Comparison of ENCODE assay signal across 8 cellular contexts in genomic region chr11:95092549-95093324, GRCh38. TPM values are rescaled to one million over a fixed set of nuclear protein-coding genes. Genes with fewer than 3 reads are reported as not detected.
DNase-seq lines count a peak whose midpoint lies in the region; ATAC-seq, FAIRE-seq and TF ChIP-seq lines count a peak whose summit lies in the region.

No MANE protein-coding gene starts in this region.

- H3K9me3 ChIP-seq in neural progenitor cell (ENCODE audit: low read depth), result no peaks in the 10 kb centered on the region

- H3K4me3 Mint-ChIP-seq in neural progenitor cell, result no peak overlapping the region

- no peaks in the 10 kb centered on the region for H3K36me3 ChIP-seq in neural progenitor cell

- H3K79me2 ChIP-seq in neural progenitor cell (ENCODE audit: low read depth), result no peaks in the 10 kb centered on the region

- no peak overlapping the region for H3K9ac ChIP-seq in neural progenitor cell

- H3K27me3 Mint-ChIP-seq in neural progenitor cell (ENCODE audit: insufficient read depth, low read depth), result peaks cover 6% of the 10 kb centered on the region

- H4K20me1 ChIP-seq in neural progenitor cell (ENCODE audit: low read depth), result no peaks in the 10 kb centered on the region

- H3K4me3 ChIP-seq in neural progenitor cell, result no peak overlapping the region

- peaks cover 43% of the 10 kb centered on the region for H3K27me3 ChIP-seq in neural progenitor cell

- peaks cover 33% of the 10 kb centered on the region for H3K4me1 Mint-ChIP-seq in neural progenitor cell

- ATAC-seq in sciatic nerve, result no peak
- ATAC-seq in HG03097 (IDR thresholded peaks at IDR 0.05; ENCODE audit: low FRiP score, unreplicated experiment), result no peak

- in situ Hi-C loops in SK-MEL-5 (cut with HindIII; ENCODE audit: low pct_unique_long_range_greater_than_20kb, low sequenced_read_pairs), result no loop called here

- TF ChIP-seq CTCF in neural progenitor cell (IDR thresholded peaks at IDR 0.05), result peak; percentile 53

- intact Hi-C loops in sciatic nerve (cut with DNase I), result no loop called here

- H3K9me3 Mint-ChIP-seq in neural progenitor cell, result no peaks in the 10 kb centered on the region

- DNase-seq in 8988T, result peak; percentile 46
- DNase-seq in GM12891 (ENCODE audit: insufficient read length, low spot score), result no peak
- DNase-seq in SK-MEL-5 (ENCODE audit: low read depth, low spot score), result peak; percentile 32
- DNase-seq in dedifferentiated amniotic fluid mesenchymal stem cell (ENCODE audit: extremely low spot score), result peak; percentile 39
- DNase-seq in neural progenitor cell (ENCODE audit: low spot score), result peak; percentile 29
- DNase-seq in sciatic nerve (ENCODE audit: low spot score), result no peak
- DNase-seq in NCI-H774 (lab: John Stamatoyannopoulos, UW), result no peak

- no peaks in the 10 kb centered on the region for H3K36me3 Mint-ChIP-seq in neural progenitor cell

- H3K4me2 ChIP-seq in neural progenitor cell, result no peak overlapping the region

- H3K27ac Mint-ChIP-seq in neural progenitor cell, result no peak overlapping the region

- peaks cover 21% of the 10 kb centered on the region for H3F3A ChIP-seq in neural progenitor cell (ENCODE audit: low read depth)

- no peak overlapping the region for H2AFZ ChIP-seq in neural progenitor cell (replicated peaks)

- peak; percentile 74 for FAIRE-seq in GM12891 (lab: Jason Lieb, UNC)

- H3K27ac ChIP-seq in neural progenitor cell, result no peak overlapping the region

- H3K4me1 ChIP-seq in neural progenitor cell, result peaks cover 10% of the 10 kb centered on the region

- TF ChIP-seq POLR2A in GM12891 (IDR thresholded peaks at IDR 0.05; ENCODE audit: low read depth, low read length), result no peak

TF ChIP-seq in GM12891, 5 proteins besides CTCF, POLR2A, EP300 and RAD21:
- TF ChIP-seq POLR2AphosphoS5 (IDR thresholded peaks at IDR 0.05; ENCODE audit: low read depth, low read length), result no peak

RNA-seq across cellular contexts. Expression of gene ENDOD1, which starts 3.1 kb away (rescaled TPM):
- polyA plus RNA-seq in GM12891 (2012; ENCODE audit: low read depth, missing spikeins), result 6.6 TPM
- total RNA-seq in SK-MEL-5 (2014; rRNA removed; shearing (Covaris generic)), result 44.8 and 46.8 TPM in 2 replicates
- polyA plus RNA-seq in SK-MEL-5 (2015; cell fraction: cytosol; rRNA removed), result 28.5 and 38.4 TPM in 2 replicates
- polyA plus RNA-seq in SK-MEL-5 (2015; cell fraction: nucleus; rRNA removed), result 8.6 and 12.1 TPM in 2 replicates
- 1.9 and 2.0 TPM in 2 replicates for total RNA-seq in neural progenitor cell (ENCODE audit: low replicate concordance)
- total RNA-seq in sciatic nerve, result 104 TPM

RNA-seq across cellular contexts. Expression of gene SRSF8, which starts 26.0 kb away (rescaled TPM):
- polyA plus RNA-seq in GM12891 (2012; ENCODE audit: low read depth, missing spikeins), result 21.7 TPM
- total RNA-seq in SK-MEL-5 (2014; rRNA removed; shearing (Covaris generic)), result 25.4 and 27.4 TPM in 2 replicates
- polyA plus RNA-seq in SK-MEL-5 (2015; cell fraction: cytosol; rRNA removed), result 44.6 and 44.7 TPM in 2 replicates
- 33.3 and 37.0 TPM in 2 replicates for polyA plus RNA-seq in SK-MEL-5 (2015; cell fraction: nucleus; rRNA removed)
- 17.6 and 17.8 TPM in 2 replicates for total RNA-seq in neural progenitor cell (ENCODE audit: low replicate concordance)
- 65.0 TPM for total RNA-seq in sciatic nerve

RNA-seq across cellular contexts. Expression of gene KDM4F, which starts 43.5 kb away (rescaled TPM):
- polyA plus RNA-seq in GM12891 (2012; ENCODE audit: low read depth, missing spikeins), result not detected
- total RNA-seq in SK-MEL-5 (2014; rRNA removed; shearing (Covaris generic)), result not detected in 2 replicates
- not detected in 2 replicates for polyA plus RNA-seq in SK-MEL-5 (2015; cell fraction: cytosol; rRNA removed)
- not detected in 2 replicates for polyA plus RNA-seq in SK-MEL-5 (2015; cell fraction: nucleus; rRNA removed)
- total RNA-seq in neural progenitor cell (ENCODE audit: low replicate concordance), result not detected in 2 replicates
- total RNA-seq in sciatic nerve, result not detected

Comparison
In these comparisons a context has a peak if more than half of its experiments do, and no peak if none do; other contexts are left out.
1. DNase-seq: peak in 8988T (single experiment), SK-MEL-5 (single experiment), dedifferentiated amniotic fluid mesenchymal stem cell (single experiment) and neural progenitor cell (single experiment); none in GM12891 (single experiment), sciatic nerve (single experiment) and NCI-H774 (single experiment).
2. RNA of gene ENDOD1, which starts 3.1 kb away (total RNA-seq): 104 TPM in sciatic nerve (single experiment) and 44.8 to 46.8 TPM in SK-MEL-5; 1.9 to 2.0 TPM in neural progenitor cell; every median in the first group is over 10 times any median in the second.